Comparison of ENCODE assay signal across 18 cellular contexts in the genomic region with DNA sequence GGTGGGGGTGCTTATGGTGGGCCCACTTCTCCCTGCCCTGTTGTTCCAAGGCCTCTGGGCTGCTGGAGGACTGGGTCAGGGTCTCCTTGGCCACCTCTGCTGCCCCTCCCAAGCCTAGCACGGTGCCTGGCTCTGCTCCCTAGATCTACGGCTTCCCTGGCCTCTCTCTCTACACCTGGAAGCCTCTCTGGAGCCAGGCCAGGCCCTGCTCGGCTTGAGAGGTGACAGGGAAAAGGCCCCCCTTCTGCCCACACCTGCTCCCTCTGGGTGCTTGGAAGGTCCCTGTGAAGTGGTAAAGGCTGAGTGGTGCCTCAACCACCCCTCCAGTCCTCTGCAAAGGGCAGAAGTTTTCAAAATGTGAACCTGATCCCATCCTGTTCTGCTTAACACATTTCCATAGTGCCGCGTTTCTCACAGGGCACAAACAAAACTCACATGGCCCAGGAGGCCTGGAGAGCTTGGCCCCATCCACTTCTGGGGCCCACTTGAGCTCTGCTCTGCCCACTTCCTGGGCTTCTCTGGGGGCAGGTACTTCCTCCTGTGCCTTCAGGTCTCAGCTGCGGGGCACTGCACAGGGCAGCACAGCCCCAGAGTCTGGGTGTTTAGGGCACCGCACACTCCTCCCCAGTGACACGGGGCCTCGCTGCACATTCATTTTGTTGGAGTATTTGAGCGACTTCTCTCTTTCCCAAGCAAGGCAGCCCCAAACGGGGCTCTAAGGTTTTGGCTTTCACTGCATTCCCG.
DNase-seq lines count a peak whose midpoint lies in the region; ATAC-seq and TF ChIP-seq lines count a peak whose summit lies in the region.
"Had no signal": no experiment of that assay in that cellular context is flagged by ENCODE, and none has a peak within 500 bp of the region (broad histone marks: within the 10 kb centered on the region; RNA-seq: fewer than 3 reads in every experiment).

No MANE protein-coding gene starts in this region.

- H3K9me2 ChIP-seq in PC-3 (replicated peaks; ENCODE audit: low read length) = no peaks in the 10 kb centered on the region

- H3K36me3 ChIP-seq in neural progenitor cell (no peaks in the 10 kb centered on the region), PC-3 (ENCODE audit: low read depth, low read length) (no peaks in the 10 kb centered on the region)
- H3K36me3 ChIP-seq: WERI-Rb-1 had no signal

- no peak for DNase-seq in activated CD8-positive, alpha-beta memory T cell treated with anti-CD3 and anti-CD28 coated beads, Interleukin-2, amount 10 ng/mL, durations not matched to agents 7 days and 5 days
- DNase-seq in activated CD8-positive, alpha-beta memory T cell treated with anti-CD3 and anti-CD28 coated beads, Interleukin-2, amount 50 U/mL, for 48 hours = no peak
- DNase-seq in H9 (no peak), neural progenitor cell (ENCODE audit: low spot score) (no peak), PC-3 (no peak), iPS-NIHi11 (ENCODE audit: low spot score) (no peak)
- DNase-seq in activated naive CD8-positive, alpha-beta T cell treated with anti-CD3 and anti-CD28 coated beads for 36 hours = no peak
- DNase-seq: ACHN, hypothalamus, MM.1S, NCI-H2171 treated with DMSO at 0.1 percent for 48 hours, occipital lobe, OCI-M1, small intestine, WERI-Rb-1 had no signal

- no peak overlapping the region for H3K14ac ChIP-seq in H9 (ENCODE audit: insufficient read depth, low read length)

- no peak overlapping the region for H3K18ac ChIP-seq in H9 (ENCODE audit: insufficient read length, low read depth, low read length)

- H3K4me3 ChIP-seq in neural progenitor cell = no peak overlapping the region
- no peak overlapping the region for H3K4me3 ChIP-seq in PC-3 (ENCODE audit: low read length)
- H3K4me3 ChIP-seq: ascending aorta had no signal

- H3K79me2 ChIP-seq in H9 (ENCODE audit: insufficient read depth, low read length) (no peaks in the 10 kb centered on the region), neural progenitor cell (ENCODE audit: low read depth) (no peaks in the 10 kb centered on the region), PC-3 (ENCODE audit: low read length) (no peaks in the 10 kb centered on the region)

- H3T11ph ChIP-seq in H9 (ENCODE audit: low read length) = no peak overlapping the region

- TF ChIP-seq CTCF in H9 (conservative IDR thresholded peaks at IDR 0.05) (no peak), neural progenitor cell (IDR thresholded peaks at IDR 0.05) (no peak), PC-3 (conservative IDR thresholded peaks at IDR 0.05; ENCODE audit: low read depth, low read length) (no peak)

- intact Hi-C loops in PC-3 (cut with micrococcal nuclease) = no loop called here

- CTCF ChIA-PET in activated CD8-positive, alpha-beta memory T cell treated with anti-CD3 and anti-CD28 coated beads, Interleukin-2, amount 10 ng/mL, durations not matched to agents 7 days and 5 days (lab: Charles Lee) = no interaction called here
- CTCF ChIA-PET in PC-3 (lab: Charles Lee) = no interaction called here

- no peak overlapping the region for H3K4ac ChIP-seq in H9 (ENCODE audit: low read depth, low read length)

- no peaks in the 10 kb centered on the region for H3K27me3 Mint-ChIP-seq in activated CD8-positive, alpha-beta memory T cell treated with anti-CD3 and anti-CD28 coated beads, Interleukin-2, amount 10 ng/mL, durations not matched to agents 7 days and 5 days
- no peaks in the 10 kb centered on the region for H3K27me3 Mint-ChIP-seq in H9 (ENCODE audit: low read depth)
- no peaks in the 10 kb centered on the region for H3K27me3 Mint-ChIP-seq in activated naive CD8-positive, alpha-beta T cell treated with anti-CD3 and anti-CD28 coated beads for 36 hours
- peaks cover 5% of the 10 kb centered on the region for H3K27me3 Mint-ChIP-seq in neural progenitor cell (ENCODE audit: insufficient read depth, low read depth)

- POLR2A ChIA-PET in PC-3 (lab: Charles Lee; ENCODE audit: unreplicated experiment) = no interaction called here

- no peak overlapping the region for H4K5ac ChIP-seq in H9 (ENCODE audit: insufficient read length, low read depth, low read length)

- H4K20me1 ChIP-seq in H9 (ENCODE audit: control insufficient read depth, insufficient read depth, insufficient read length) (no peaks in the 10 kb centered on the region), neural progenitor cell (ENCODE audit: low read depth) (no peaks in the 10 kb centered on the region), PC-3 (ENCODE audit: low read length) (no peaks in the 10 kb centered on the region)

- no peak overlapping the region for H3K27ac ChIP-seq in H9 (ENCODE audit: insufficient read length, low read depth, low read length)
- no peak overlapping the region for H3K27ac ChIP-seq in neural progenitor cell
- H3K27ac ChIP-seq in PC-3 (ENCODE audit: low read length) = no peak overlapping the region
- H3K27ac ChIP-seq: ascending aorta, WERI-Rb-1 had no signal

- H3K9me3 ChIP-seq in H9 (ENCODE audit: control insufficient read depth, low read depth, low read length) = no peaks in the 10 kb centered on the region
- H3K9me3 ChIP-seq in neural progenitor cell (ENCODE audit: low read depth) = no peaks in the 10 kb centered on the region
- H3K9me3 ChIP-seq in PC-3 (ENCODE audit: low read length) = no peaks in the 10 kb centered on the region
- H3K9me3 ChIP-seq: ascending aorta had no signal

- ATAC-seq in activated CD8-positive, alpha-beta memory T cell treated with anti-CD3 and anti-CD28 coated beads, Interleukin-2, amount 10 ng/mL, durations not matched to agents 7 days and 5 days = peak; percentile 67
- ATAC-seq in PC-3 (no peak), HG02610 (IDR thresholded peaks at IDR 0.05; ENCODE audit: unreplicated experiment) (no peak)
- ATAC-seq: SK-N-SH treated with all-trans-retinoic acid at 6 μM for 48 hours had no signal

- no peak overlapping the region for H2AK5ac ChIP-seq in H9 (ENCODE audit: insufficient read length, low read length)

- H3K4me1 ChIP-seq in H9 (ENCODE audit: insufficient read depth, low read length) (peaks cover 2% of the 10 kb centered on the region; the same call in 1 of the 2 replicates), neural progenitor cell (peaks cover 21% of the 10 kb centered on the region), PC-3 (ENCODE audit: insufficient read depth, low read length) (no peaks in the 10 kb centered on the region)
- H3K4me1 ChIP-seq: ascending aorta had no signal

- H3K9ac ChIP-seq in H9 (ENCODE audit: extremely low read depth, insufficient read length, low read length) (no peak overlapping the region), neural progenitor cell (no peak overlapping the region), PC-3 (ENCODE audit: low read length) (no peak overlapping the region)

- peaks cover 64% of the 10 kb centered on the region for H3K36me3 Mint-ChIP-seq in activated CD8-positive, alpha-beta memory T cell treated with anti-CD3 and anti-CD28 coated beads, Interleukin-2, amount 10 ng/mL, durations not matched to agents 7 days and 5 days
- H3K36me3 Mint-ChIP-seq in H9 (ENCODE audit: insufficient read depth in 1 of 3, low read depth in 3 of 3) = peaks cover 21 to 52% (median 42%) of the 10 kb centered on the region in 3 experiments
- H3K36me3 Mint-ChIP-seq in activated naive CD8-positive, alpha-beta T cell treated with anti-CD3 and anti-CD28 coated beads for 36 hours = peaks cover 43% of the 10 kb centered on the region
- H3K36me3 Mint-ChIP-seq in neural progenitor cell = peaks cover 9% of the 10 kb centered on the region

- peaks cover 20% of the 10 kb centered on the region for H3K4me1 Mint-ChIP-seq in activated CD8-positive, alpha-beta memory T cell treated with anti-CD3 and anti-CD28 coated beads, Interleukin-2, amount 10 ng/mL, durations not matched to agents 7 days and 5 days
- H3K4me1 Mint-ChIP-seq in H9 (no peaks in the 10 kb centered on the region), neural progenitor cell (peaks cover 37% of the 10 kb centered on the region)
- peaks cover 14% of the 10 kb centered on the region for H3K4me1 Mint-ChIP-seq in activated naive CD8-positive, alpha-beta T cell treated with anti-CD3 and anti-CD28 coated beads for 36 hours

- H3K23ac ChIP-seq in H9 (ENCODE audit: insufficient read length, low read depth, low read length) = no peak overlapping the region

- H3K56ac ChIP-seq in H9 (ENCODE audit: insufficient read length, low read depth, low read length) = no peak overlapping the region

- no peak overlapping the region for H4K91ac ChIP-seq in H9 (ENCODE audit: insufficient read length, low read depth, low read length)

- H2BK20ac ChIP-seq in H9 (ENCODE audit: low read depth, low read length, poor library complexity, severe bottlenecking) = no peak overlapping the region

- H4K8ac ChIP-seq in H9 (replicated peaks; ENCODE audit: insufficient read length, low read depth, low read length) = no peak overlapping the region

- H3K27ac Mint-ChIP-seq in activated CD8-positive, alpha-beta memory T cell treated with anti-CD3 and anti-CD28 coated beads, Interleukin-2, amount 10 ng/mL, durations not matched to agents 7 days and 5 days = peak overlapping the region; percentile 62
- peak overlapping the region; percentile 12 to 51 (median 44); a peak in 3 of 7 replicates for H3K27ac Mint-ChIP-seq in H9
- peak overlapping the region; percentile 89 for H3K27ac Mint-ChIP-seq in activated naive CD8-positive, alpha-beta T cell treated with anti-CD3 and anti-CD28 coated beads for 36 hours
- H3K27ac Mint-ChIP-seq in neural progenitor cell = peak overlapping the region; percentile 58

- no peak overlapping the region for H2BK12ac ChIP-seq in H9 (ENCODE audit: insufficient read length, low read depth, low read length)

- no TSS peak for BruUV-seq in PC-3 (replicated peaks; lab: Mats Ljungman, UMichigan)

- H3K27me3 ChIP-seq in H9 (ENCODE audit: insufficient read depth, low read length) (no peaks in the 10 kb centered on the region), neural progenitor cell (no peaks in the 10 kb centered on the region), PC-3 (ENCODE audit: low read length) (no peaks in the 10 kb centered on the region)
- H3K27me3 ChIP-seq: ascending aorta had no signal

- no CpG with 5 or more reads among the region's 12 CpGs for WGBS in H9 (ENCODE audit: extremely low coverage, insufficient read length, low lambda C conversion rate)

- H3K79me1 ChIP-seq in H9 (ENCODE audit: insufficient read depth, low read depth, low read length, poor library complexity, severe bottlenecking) = no peaks in the 10 kb centered on the region

- no peak overlapping the region for H2BK120ac ChIP-seq in H9 (ENCODE audit: low read depth, low read length, poor library complexity, severe bottlenecking)

- H3K4me3 Mint-ChIP-seq in activated CD8-positive, alpha-beta memory T cell treated with anti-CD3 and anti-CD28 coated beads, Interleukin-2, amount 10 ng/mL, durations not matched to agents 7 days and 5 days = no peak overlapping the region
- no peak overlapping the region for H3K4me3 Mint-ChIP-seq in H9
- no peak overlapping the region for H3K4me3 Mint-ChIP-seq in activated naive CD8-positive, alpha-beta T cell treated with anti-CD3 and anti-CD28 coated beads for 36 hours
- no peak overlapping the region for H3K4me3 Mint-ChIP-seq in neural progenitor cell

- H2AFZ ChIP-seq in H9 (ENCODE audit: low read length) (no peak overlapping the region), neural progenitor cell (replicated peaks) (no peak overlapping the region), PC-3 (ENCODE audit: low read length) (no peak overlapping the region)

- H3K9me3 Mint-ChIP-seq in activated CD8-positive, alpha-beta memory T cell treated with anti-CD3 and anti-CD28 coated beads, Interleukin-2, amount 10 ng/mL, durations not matched to agents 7 days and 5 days (ENCODE audit: low read depth) = no peaks in the 10 kb centered on the region
- H3K9me3 Mint-ChIP-seq in H9 (no peaks in the 10 kb centered on the region), neural progenitor cell (no peaks in the 10 kb centered on the region)
- H3K9me3 Mint-ChIP-seq in activated naive CD8-positive, alpha-beta T cell treated with anti-CD3 and anti-CD28 coated beads for 36 hours = no peaks in the 10 kb centered on the region

- no peak overlapping the region for H2BK5ac ChIP-seq in H9 (ENCODE audit: insufficient read length, low read length)

- H2BK15ac ChIP-seq in H9 (ENCODE audit: low read depth, low read length) = no peak overlapping the region

- H3F3A ChIP-seq in neural progenitor cell (ENCODE audit: low read depth) (peaks cover 23% of the 10 kb centered on the region), PC-3 (ENCODE audit: low read length, unreplicated experiment) (no peaks in the 10 kb centered on the region)

- H3K4me2 ChIP-seq in H9 (ENCODE audit: insufficient read depth, insufficient read length, low read length) (no peak overlapping the region), neural progenitor cell (no peak overlapping the region), PC-3 (ENCODE audit: low read length) (no peak overlapping the region)

- no peaks in the 10 kb centered on the region for H3K23me2 ChIP-seq in H9 (ENCODE audit: insufficient read length, low read depth, low read length, poor library complexity, severe bottlenecking)
